Comparison of ENCODE assay signal across 29 cellular contexts in genomic region chr9:17024129-17024528, GRCh38.
"Had no signal": no experiment of that assay in that cellular context is flagged by ENCODE, and none has a peak within 500 bp of the region (broad histone marks: within the 10 kb centered on the region; RNA-seq: fewer than 3 reads in every experiment).

No MANE protein-coding gene starts in this region.

- ATAC-seq: effector memory CD8-positive, alpha-beta T cell; esophagus mucosa; foreskin keratinocyte; gastrocnemius medialis; gastroesophageal sphincter; heart left ventricle; heart right ventricle had no signal

- FAIRE-seq: colon, endometrium, endothelial cell of umbilical vein, frontal cortex had no signal

- H3K9me3 ChIP-seq: colonic mucosa, gastrocnemius medialis had no signal

- H3K36me3 ChIP-seq: colonic mucosa, esophagus muscularis mucosa, esophagus squamous epithelium, gastrocnemius medialis, gastroesophageal sphincter, heart left ventricle, heart right ventricle had no signal

- H3K27me3 Mint-ChIP-seq: dendritic cell treated with granulocyte-macrophage colony-stimulating factor and Interleukin-4, amounts not matched to agents 40 ng/mL and 50 ng/mL, for 4 days; effector memory CD8-positive, alpha-beta T cell had no signal

- H3K27ac ChIP-seq: colonic mucosa, coronary artery, dorsolateral prefrontal cortex, epithelial cell of prostate, esophagus muscularis mucosa, esophagus squamous epithelium, foreskin keratinocyte, gastrocnemius medialis, gastroesophageal sphincter, heart left ventricle, heart right ventricle had no signal

- H3K4me1 ChIP-seq: colonic mucosa, gastrocnemius medialis, heart left ventricle, heart right ventricle had no signal

- H3K9me3 Mint-ChIP-seq: endodermal cell had no signal

- DNase-seq: colonic mucosa; cortex of kidney; dermis blood vessel endothelial cell; dorsolateral prefrontal cortex; effector CD4-positive, alpha-beta T cell; effector CD8-positive, alpha-beta T cell; effector memory CD4-positive, alpha-beta T cell; effector memory CD8-positive, alpha-beta T cell; endodermal cell; erythroblast; esophagus squamous epithelium; foreskin fibroblast; foreskin keratinocyte; foreskin melanocyte; gastrocnemius medialis; glutamatergic neuron; head of caudate nucleus; heart left ventricle; heart right ventricle had no signal

- H3K27me3 ChIP-seq: colonic mucosa, dorsolateral prefrontal cortex, esophagus muscularis mucosa, esophagus squamous epithelium, foreskin keratinocyte, gastrocnemius medialis, gastroesophageal sphincter, heart left ventricle, heart right ventricle had no signal

- H3K4me1 Mint-ChIP-seq: endodermal cell had no signal

- H3K27ac Mint-ChIP-seq: dendritic cell treated with granulocyte-macrophage colony-stimulating factor and Interleukin-4, amounts not matched to agents 40 ng/mL and 50 ng/mL, for 4 days; effector memory CD8-positive, alpha-beta T cell; endodermal cell had no signal

- H3K4me3 ChIP-seq: colonic mucosa, coronary artery, dorsolateral prefrontal cortex, esophagus muscularis mucosa, esophagus squamous epithelium, gastrocnemius medialis, gastroesophageal sphincter, heart left ventricle, heart right ventricle had no signal

- H3K4me3 Mint-ChIP-seq: dendritic cell treated with granulocyte-macrophage colony-stimulating factor and Interleukin-4, amounts not matched to agents 40 ng/mL and 50 ng/mL, for 4 days; effector memory CD8-positive, alpha-beta T cell; endodermal cell had no signal
